26 cellular contexts compared by ENCODE assay signal in genomic region chr3:19016846-19017245, GRCh38.
DNase-seq lines count a peak whose midpoint lies in the region; ATAC-seq, FAIRE-seq and TF ChIP-seq lines count a peak whose summit lies in the region.
"Had no signal": no experiment of that assay in that cellular context is flagged by ENCODE, and none has a peak within 500 bp of the region (broad histone marks: within the 10 kb centered on the region; RNA-seq: fewer than 3 reads in every experiment).

No MANE protein-coding gene starts in this region.

- ATAC-seq in HepG2: no peak
- no peak for ATAC-seq in right lobe of liver
- ATAC-seq in T-cell (replicated peaks in 1 of 4): no peak
- ATAC-seq in HG03280 (IDR thresholded peaks at IDR 0.05; ENCODE audit: unreplicated experiment): no peak
- no peak for ATAC-seq in HG02938 (IDR thresholded peaks at IDR 0.05; ENCODE audit: unreplicated experiment)
- ATAC-seq: A549; CD8-positive, alpha-beta T cell; GM12878 had no signal

- H3K27me3 Mint-ChIP-seq in T-cell: peaks cover 0 to 6% of the 10 kb centered on the region in 2 donors
- H3K27me3 Mint-ChIP-seq: B cell; CD4-positive, alpha-beta T cell had no signal

- CTCF ChIA-PET in HepG2 (lab: Yijun Ruan, JAX; ENCODE audit: low intra/inter-chr PET ratio, low total read pairs) (no interaction called here), T-cell (lab: Charles Lee) (no interaction called here)

- no peaks in the 10 kb centered on the region for H4K20me1 ChIP-seq in HepG2 (ENCODE audit: insufficient read depth, low read length)
- no peaks in the 10 kb centered on the region for H4K20me1 ChIP-seq in hepatocyte (ENCODE audit: insufficient read depth, poor library complexity, severe bottlenecking)
- H4K20me1 ChIP-seq: BLaER1 treated with 17β-estradiol and CSF1 and Interleukin-3, amounts not matched to agents 10 nM and 100 nM had no signal

- no peaks in the 10 kb centered on the region for H3K9me3 Mint-ChIP-seq in T-cell
- H3K9me3 Mint-ChIP-seq: CD4-positive, alpha-beta T cell; CD8-positive, alpha-beta T cell had no signal

- TF ChIP-seq EP300 in HepG2 (IDR thresholded peaks at IDR 0.05; ENCODE audit: low read depth in 2 of 2, low read length in 2 of 2) (no peak), HepG2 (CRISPR knock-in tag; IDR thresholded peaks at IDR 0.05; ENCODE audit: borderline replicate concordance) (no peak)

- no peaks in the 10 kb centered on the region for H3K4me1 ChIP-seq in HepG2 (ENCODE audit: insufficient read depth, low read length)
- H3K4me1 ChIP-seq in right lobe of liver: no peaks in the 10 kb centered on the region
- H3K4me1 ChIP-seq in hepatocyte (ENCODE audit: insufficient read depth): peaks cover 6% of the 10 kb centered on the region
- H3K4me1 ChIP-seq in small intestine (ENCODE audit: control insufficient read depth in 2 of 2, insufficient read depth in 1 of 2, low read depth in 1 of 2, low read length in 1 of 2): no peaks in the 10 kb centered on the region
- H3K4me1 ChIP-seq: A549; BLaER1 treated with 17β-estradiol and CSF1 and Interleukin-3, amounts not matched to agents 10 nM and 100 nM had no signal

- no peak overlapping the region for H3K9ac ChIP-seq in HepG2 (ENCODE audit: insufficient read depth, low read depth, low read length)
- H3K9ac ChIP-seq: BLaER1 treated with 17β-estradiol and CSF1 and Interleukin-3, amounts not matched to agents 10 nM and 100 nM had no signal

- intact Hi-C loops in HepG2 (cut with micrococcal nuclease; ENCODE audit: unreplicated experiment) (no loop called here), right lobe of liver (cut with DNase I) (no loop called here)

- no peaks in the 10 kb centered on the region for H3K27me3 ChIP-seq in HepG2 (ENCODE audit: control insufficient read depth in 1 of 2, insufficient read depth in 2 of 2, low read length in 2 of 2)
- H3K27me3 ChIP-seq in right lobe of liver: no peaks in the 10 kb centered on the region
- H3K27me3 ChIP-seq in hepatocyte: no peaks in the 10 kb centered on the region
- H3K27me3 ChIP-seq in small intestine (ENCODE audit: control insufficient read depth in 2 of 2, insufficient read depth in 2 of 2, low read length in 2 of 2): no peaks in the 10 kb centered on the region
- H3K27me3 ChIP-seq: BLaER1 treated with 17β-estradiol and CSF1 and Interleukin-3, amounts not matched to agents 10 nM and 100 nM had no signal

- TF ChIP-seq CTCF in HepG2 (CRISPR knock-in tag; IDR thresholded peaks at IDR 0.05) (no peak), right lobe of liver (IDR thresholded peaks at IDR 0.05) (no peak), hepatocyte (IDR thresholded peaks at IDR 0.05; ENCODE audit: poor library complexity) (no peak)

- no peak for TF ChIP-seq POLR2A in HepG2 (IDR thresholded peaks at IDR 0.05; ENCODE audit: insufficient read depth in 1 of 2, low read depth in 2 of 2, low read length in 2 of 2)
- no peak for TF ChIP-seq POLR2A in right lobe of liver (IDR thresholded peaks at IDR 0.05)

- H3K36me3 ChIP-seq in HepG2 (replicated peaks in 1 of 2; ENCODE audit: control insufficient read depth in 1 of 2, insufficient read depth in 2 of 2, low read length in 2 of 2): no peaks in the 10 kb centered on the region
- H3K36me3 ChIP-seq in right lobe of liver: no peaks in the 10 kb centered on the region
- no peaks in the 10 kb centered on the region for H3K36me3 ChIP-seq in hepatocyte (replicated peaks; ENCODE audit: insufficient read depth, low read depth)
- H3K36me3 ChIP-seq in small intestine (ENCODE audit: control insufficient read depth in 2 of 2, insufficient read depth in 2 of 2, low read length in 2 of 2): no peaks in the 10 kb centered on the region
- H3K36me3 ChIP-seq: BLaER1 treated with 17β-estradiol and CSF1 and Interleukin-3, amounts not matched to agents 10 nM and 100 nM had no signal

- H3K36me3 Mint-ChIP-seq in T-cell: no peaks in the 10 kb centered on the region
- H3K36me3 Mint-ChIP-seq: CD8-positive, alpha-beta T cell had no signal

- H3K9me2 ChIP-seq in hepatocyte (replicated peaks; ENCODE audit: insufficient read depth): no peaks in the 10 kb centered on the region

- H3K4me3 ChIP-seq in HepG2 (replicated peaks in 1 of 3; ENCODE audit: insufficient read depth in 1 of 3, low read depth in 2 of 3, low read length in 3 of 3) (no peak overlapping the region), right lobe of liver (no peak overlapping the region), hepatocyte (no peak overlapping the region), small intestine (ENCODE audit: low read depth in 1 of 2, low read length in 2 of 2) (no peak overlapping the region)
- H3K4me3 ChIP-seq: A549; BLaER1 treated with 17β-estradiol and CSF1 and Interleukin-3, amounts not matched to agents 10 nM and 100 nM; GM12878 had no signal

- H3K9me3 ChIP-seq in HepG2 (ENCODE audit: low read length) (no peaks in the 10 kb centered on the region), right lobe of liver (no peaks in the 10 kb centered on the region), hepatocyte (ENCODE audit: low read depth) (no peaks in the 10 kb centered on the region), small intestine (ENCODE audit: control insufficient read depth, low read depth) (no peaks in the 10 kb centered on the region)
- H3K9me3 ChIP-seq: A549; BLaER1 treated with 17β-estradiol and CSF1 and Interleukin-3, amounts not matched to agents 10 nM and 100 nM had no signal

- no peaks in the 10 kb centered on the region for H3K79me2 ChIP-seq in HepG2 (ENCODE audit: insufficient read depth, low read length)
- H3K79me2 ChIP-seq in hepatocyte: no peaks in the 10 kb centered on the region

- WGBS in HepG2 (ENCODE audit: low lambda C conversion rate): 0% methylated on average over 2 of the region's 2 CpGs
- WGBS in right lobe of liver (ENCODE audit: insufficient coverage, low coverage, low lambda C conversion rate, missing lambda C conversion rate): 45% methylated on average over 2 of the region's 2 CpGs
- 52% methylated on average over 2 of the region's 2 CpGs for WGBS in hepatocyte (ENCODE audit: low lambda C conversion rate, missing lambda C conversion rate)
- WGBS in small intestine, 3 donors: 17 to 61% (median 33%) methylated on average over 2 of the region's 2 CpGs

- H3K27ac Mint-ChIP-seq in T-cell: no peak overlapping the region
- H3K27ac Mint-ChIP-seq: B cell; CD4-positive, alpha-beta T cell; CD8-positive, alpha-beta T cell had no signal

- FAIRE-seq in HepG2 (lab: Jason Lieb, UNC) (no peak), small intestine (lab: Jason Lieb, UNC) (no peak)
- FAIRE-seq: A549, GM12878, GM12892, GM18507 had no signal

- no peak overlapping the region for H3K4me3 Mint-ChIP-seq in T-cell
- H3K4me3 Mint-ChIP-seq: B cell; CD4-positive, alpha-beta T cell; CD8-positive, alpha-beta T cell had no signal

- in situ Hi-C loops in HepG2 (cut with HindIII; ENCODE audit: extremely low pct_ligation_motif_present, low pct_unique_long_range_greater_than_20kb): no loop called here

- POLR2A ChIA-PET in HepG2 (lab: Yijun Ruan, JAX): no interaction called here
- POLR2A ChIA-PET in T-cell (lab: Charles Lee): no interaction called here

- H2AFZ ChIP-seq in HepG2 (ENCODE audit: low read length) (no peak overlapping the region), hepatocyte (no peak overlapping the region)

- DNase-seq in HepG2 (ENCODE audit: low spot score): peak; percentile 16
- DNase-seq in right lobe of liver: no peak
- DNase-seq in HuH-7 (ENCODE audit: low spot score): peak; percentile 10
- peak; percentile 29 for DNase-seq in hepatocyte (ENCODE audit: low spot score)
- DNase-seq in small intestine: peak; percentile 66
- DNase-seq in T-cell: no peak
- DNase-seq: AML-193; CD4-positive, alpha-beta T cell; CD8-positive, alpha-beta T cell; DMS 273 treated with DMSO at 0.1 percent for 48 hours; DMS153; DMS53; DMS79; DND-41; EL; GDM1 had no signal

- H3K27ac ChIP-seq in HepG2 (ENCODE audit: extremely low read length, insufficient read depth, low read length): no peak overlapping the region
- H3K27ac ChIP-seq in right lobe of liver: no peak overlapping the region
- no peak overlapping the region for H3K27ac ChIP-seq in hepatocyte
- H3K27ac ChIP-seq in small intestine (ENCODE audit: low read depth in 1 of 2, low read length in 1 of 2): no peak overlapping the region
- H3K27ac ChIP-seq: 22Rv1; A549; BLaER1 treated with 17β-estradiol and CSF1 and Interleukin-3, amounts not matched to agents 10 nM and 100 nM; C4-2B had no signal

- no peaks in the 10 kb centered on the region for H3K4me1 Mint-ChIP-seq in T-cell
- H3K4me1 Mint-ChIP-seq: B cell had no signal

- no peak for TF ChIP-seq RAD21 in HepG2 (CRISPR knock-in tag; IDR thresholded peaks at IDR 0.05)

- no TSS peak for BruUV-seq in HepG2 (replicated peaks; lab: Mats Ljungman, UMichigan)

- H3K4me2 ChIP-seq in HepG2 (ENCODE audit: low read depth, low read length) (no peak overlapping the region), hepatocyte (no peak overlapping the region)
- H3K4me2 ChIP-seq: A549; BLaER1 treated with 17β-estradiol and CSF1 and Interleukin-3, amounts not matched to agents 10 nM and 100 nM had no signal

TF ChIP-seq in HepG2, 621 proteins besides CTCF, POLR2A, EP300 and RAD21 (continues in another document):
- no peak for TF ChIP-seq TOE1 (CRISPR knock-in tag; IDR thresholded peaks at IDR 0.05)

Comparison
In these comparisons a context has a peak if more than half of its experiments do, and no peak if none do; other contexts are left out.
1. DNase-seq: peak in HepG2 (single experiment), HuH-7 (single experiment), hepatocyte (single experiment) and small intestine (single experiment); none in right lobe of liver (0 of 3) and T-cell (0 of 34).